27 cellular contexts compared by ENCODE assay signal in the genomic region with DNA sequence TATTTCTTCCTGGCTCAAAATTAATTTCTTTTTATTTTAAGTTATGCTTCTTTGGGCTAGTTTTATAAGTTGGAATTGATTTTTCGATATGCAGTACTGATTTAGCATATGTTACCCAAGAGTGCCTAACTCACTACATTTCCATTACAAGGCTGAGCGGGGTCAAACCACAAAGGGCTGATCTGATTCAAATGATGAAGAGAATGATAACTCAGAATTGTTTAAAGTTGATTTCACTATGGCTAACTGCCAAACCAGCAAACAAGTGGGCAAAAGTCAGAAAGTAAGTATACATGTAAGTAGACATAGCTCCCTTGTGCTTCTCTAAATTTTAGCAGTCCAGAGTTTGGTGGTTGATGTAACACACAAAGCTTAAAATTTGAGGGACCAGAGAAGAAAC. TPM values are rescaled to one million over a fixed set of nuclear protein-coding genes. Genes with fewer than 3 reads are reported as not detected.
DNase-seq lines count a peak whose midpoint lies in the region; ATAC-seq, FAIRE-seq and TF ChIP-seq lines count a peak whose summit lies in the region.
"Had no signal": no experiment of that assay in that cellular context is flagged by ENCODE, and none has a peak within 500 bp of the region (broad histone marks: within the 10 kb centered on the region; RNA-seq: fewer than 3 reads in every experiment).

No MANE protein-coding gene starts in this region.

- H4K20me1 ChIP-seq in GM12878 (ENCODE audit: control insufficient read depth, insufficient read depth) (no peaks in the 10 kb centered on the region), keratinocyte (ENCODE audit: control insufficient read depth, extremely low read depth, insufficient read depth, low read length) (no peaks in the 10 kb centered on the region)
- H4K20me1 ChIP-seq: BLaER1 had no signal

- H3K9me1 ChIP-seq in keratinocyte (ENCODE audit: control insufficient read depth, extremely low read depth, insufficient read depth, low read length) = no peaks in the 10 kb centered on the region

- 19% methylated on average over 2 of the region's 2 CpGs for WGBS in GM12878 (ENCODE audit: insufficient coverage, insufficient replicate concordance, low lambda C conversion rate, missing lambda C conversion rate)

- peak; percentile 1 for DNase-seq in EL
- DNase-seq in M059J (ENCODE audit: low read depth) = peak; percentile 44
- DNase-seq in GM12878 (ENCODE audit: low read depth, low spot score) = no peak
- DNase-seq in keratinocyte (ENCODE audit: low read depth, low spot score) = no peak
- no peak for DNase-seq in T1000 (lab: John Stamatoyannopoulos, UW)
- DNase-seq in stimulated activated CD4-positive, alpha-beta T cell treated with anti-CD3 and anti-CD28 coated beads, Interleukin-1b, Interleukin-23, amount 100 ng/mL, for 48 hours = no peak
- DNase-seq in RKO (ENCODE audit: low spot score) = no peak
- DNase-seq: ACHN; Caco-2; CD4-positive, alpha-beta T cell; DMS 273 treated with DMSO at 0.1 percent for 48 hours; KBM-7; MV-4-11; NCI-H1105 treated with DMSO at 0.1 percent for 48 hours; NCI-H2081; NCI-H2171; NCI-H345; NCI-H524; PC-3; SIG-M5; SK-N-SH had no signal

- ATAC-seq in GM12878 = no peak
- no peak for ATAC-seq in HG02885 (IDR thresholded peaks at IDR 0.05; ENCODE audit: poor library complexity, unreplicated experiment)
- ATAC-seq: PC-3 had no signal

- H3K4me3 ChIP-seq in GM12878 (no peak overlapping the region), keratinocyte (ENCODE audit: control insufficient read depth in 2 of 3, extremely low read depth in 1 of 3, insufficient read depth in 2 of 3, low read depth in 1 of 3, low read length in 3 of 3) (no peak overlapping the region)
- H3K4me3 ChIP-seq: BLaER1 had no signal

- BruUV-seq in GM12878 (replicated peaks; lab: Mats Ljungman, UMichigan) = no TSS peak

- no peaks in the 10 kb centered on the region for H3K79me2 ChIP-seq in GM12878 (ENCODE audit: control insufficient read depth, insufficient read depth, low read length)
- H3K79me2 ChIP-seq in keratinocyte (ENCODE audit: control insufficient read depth, insufficient read depth, low read length) = no peaks in the 10 kb centered on the region

- H3K4me2 ChIP-seq in GM12878 (ENCODE audit: control insufficient read depth, insufficient read depth) (no peak overlapping the region), keratinocyte (ENCODE audit: control insufficient read depth, extremely low read depth, insufficient read depth, low read depth, low read length) (no peak overlapping the region)
- H3K4me2 ChIP-seq: BLaER1, SK-N-SH had no signal

- H3K27ac ChIP-seq in GM12878 (ENCODE audit: control insufficient read depth, insufficient read depth) (no peak overlapping the region), keratinocyte (ENCODE audit: control insufficient read depth, insufficient read depth, low read length) (no peak overlapping the region)
- H3K27ac ChIP-seq: 22Rv1, BLaER1 had no signal

- H3K36me3 ChIP-seq in GM12878 (ENCODE audit: control insufficient read depth in 2 of 2, insufficient read depth in 2 of 2, low read length in 1 of 2) = no peaks in the 10 kb centered on the region
- no peaks in the 10 kb centered on the region for H3K36me3 ChIP-seq in keratinocyte (ENCODE audit: control insufficient read depth in 2 of 2, extremely low read depth in 1 of 2, insufficient read depth in 2 of 2, low read length in 2 of 2)
- H3K36me3 ChIP-seq: BLaER1 had no signal

- CTCF ChIA-PET in GM12878 (lab: Yijun Ruan, JAX) = interaction anchor here (1.3 to 1.4 kb wide), 2 partner anchors 12 to 189 kb away, joined by 7 read pairs; no protein-coding TSS in a partner anchor

- TF ChIP-seq EP300 in GM12878 (IDR thresholded peaks at IDR 0.05; ENCODE audit: borderline replicate concordance in 1 of 2, control insufficient read depth in 1 of 2, low read depth in 2 of 2, low read length in 2 of 2) = no peak

- TF ChIP-seq CTCF in GM12878 (IDR thresholded peaks at IDR 0.05 in 2 of 3, conservative IDR thresholded peaks at IDR 0.05 in 1 of 3; ENCODE audit: control insufficient read depth in 2 of 3, extremely low read depth in 1 of 3, insufficient read depth in 1 of 3, low read depth in 3 of 3, low read length in 3 of 3) (no peak), keratinocyte (optimal IDR thresholded peaks at IDR 0.05 in 1 of 3, IDR thresholded peaks at IDR 0.05 in 1 of 3, conservative IDR thresholded peaks at IDR 0.05 in 1 of 3; ENCODE audit: extremely low read depth in 1 of 3, insufficient read depth in 2 of 3, low read length in 3 of 3) (no peak)

- dilution Hi-C loops in keratinocyte (cut with MboI; ENCODE audit: extremely low pct_ligation_motif_present, low sequenced_read_pairs) = no loop called here

- H2AFZ ChIP-seq in GM12878 (ENCODE audit: control insufficient read depth, low read depth, low read length) (no peak overlapping the region), keratinocyte (ENCODE audit: control insufficient read depth, low read length) (no peak overlapping the region)

- no peak for TF ChIP-seq POLR2A in GM12878 (IDR thresholded peaks at IDR 0.05; ENCODE audit: low read depth, low read length)

- H3K27me3 ChIP-seq in GM12878 (replicated peaks in 1 of 2; ENCODE audit: control insufficient read depth in 2 of 2, insufficient read depth in 2 of 2, low read length in 1 of 2) = no peaks in the 10 kb centered on the region; a peak in 1 of 4 replicates
- no peaks in the 10 kb centered on the region for H3K27me3 ChIP-seq in keratinocyte (ENCODE audit: control insufficient read depth, extremely low read depth, insufficient read depth, low read length)
- H3K27me3 ChIP-seq: BLaER1 had no signal

- H3K9ac ChIP-seq in GM12878 (ENCODE audit: control insufficient read depth, insufficient read depth, low read length) (no peak overlapping the region), keratinocyte (ENCODE audit: control insufficient read depth, extremely low read depth, insufficient read depth, low read length) (no peak overlapping the region)
- H3K9ac ChIP-seq: BLaER1, SK-N-SH had no signal

- RAD21 ChIA-PET in GM12878 (lab: Charles Lee; ENCODE audit: unreplicated experiment) = interaction anchor here (1.4 kb wide), 1 partner anchor 189 kb away, joined by 3 read pairs; no protein-coding TSS in a partner anchor

- H3K9me3 ChIP-seq in GM12878 (replicated peaks; ENCODE audit: control insufficient read depth, insufficient read depth, low read length) (no peaks in the 10 kb centered on the region), keratinocyte (ENCODE audit: control insufficient read depth, low read depth, low read length) (no peaks in the 10 kb centered on the region)
- H3K9me3 ChIP-seq: BLaER1, Caco-2, SK-N-SH had no signal

- SMC1A ChIA-PET in GM12878 (lab: Charles Lee; ENCODE audit: uncharacterized antibody, unreplicated experiment) = interaction anchor here (0.9 to 1.4 kb wide), 3 partner anchors 9 to 42 kb away, joined by 3 to 7 read pairs (median 3); no protein-coding TSS in a partner anchor

- H3K4me1 ChIP-seq in GM12878 (ENCODE audit: control insufficient read depth, insufficient read depth, low read length) (no peaks in the 10 kb centered on the region), keratinocyte (ENCODE audit: control insufficient read depth, extremely low read depth, insufficient read depth, low read length) (peaks cover 4% of the 10 kb centered on the region)
- H3K4me1 ChIP-seq: BLaER1 had no signal

- POLR2A ChIA-PET in GM12878 (lab: Charles Lee) = no interaction called here

- no peak for TF ChIP-seq RAD21 in GM12878 (IDR thresholded peaks at IDR 0.05; ENCODE audit: insufficient read depth, low read depth, low read length)

- intact Hi-C loops in GM12878 (cut with micrococcal nuclease; ENCODE audit: unreplicated experiment) = no loop called here

- in situ Hi-C loops in GM12878 (cut with MboI) = no loop called here

- FAIRE-seq in GM12878 (lab: Jason Lieb, UNC) (no peak), keratinocyte (lab: Jason Lieb, UNC) (peak; percentile 41)
- FAIRE-seq: G401.6, GM19239, H54 had no signal

RNA-seq across cellular contexts. Expression of a gene that starts 35.6 kb away (rescaled TPM):
- not detected in 2 replicates for total RNA-seq in M059J (2014; rRNA removed; shearing (Covaris generic))
- total RNA-seq in GM12878 (2013; cell fraction: nucleolus; rRNA removed) = 0.20 TPM in 1 of 2 replicates, not detected in the other
- total RNA-seq in GM12878 (2014; rRNA removed) (under 0.01 and 0.05 TPM in 2 replicates), GM12878 (2014; rRNA removed; fragmentation: Illumina TruSeq; extraction: Trizol) (not detected in 2 replicates), GM12878 (2021) (not detected in 2 replicates)
- not detected for polyA plus RNA-seq in GM12878 (2011; ENCODE audit: low read depth)
- polyA plus RNA-seq in GM12878 (2011; rRNA removed) (0.03 TPM in 1 of 2 replicates, not detected in the other), GM12878 (2014; fragmentation: Illumina TruSeq; extraction: Trizol) (not detected in 2 replicates), GM12878 (2014; fragmentation: Nextera tagmentation; extraction: Ambion mirVana) (under 1 TPM in 1 of 2 experiments, not detected in 1; 0.02 TPM), GM12878 (2014; rRNA removed) (not detected in 2 replicates), GM12878 (2016; fragmentation: Nextera tagmentation; extraction: Ambion mirVana) (not detected), keratinocyte (0.01 to 0.12 TPM (median 0.12 TPM) in 3 replicates)
- polyA plus RNA-seq in GM12878 (2011; cell fraction: cytosol; rRNA removed) = not detected in 2 replicates
- polyA plus RNA-seq in GM12878 (2011; cell fraction: nucleus; rRNA removed) = not detected in 2 replicates
- not detected in 2 replicates for polyA plus RNA-seq in GM12878 (2012)
- 0.10 TPM in 1 of 2 replicates, not detected in the other for polyA minus RNA-seq in GM12878 (2011; rRNA and poly(A)+ RNA removed)
- not detected in 2 replicates for polyA minus RNA-seq in GM12878 (2011; cell fraction: cytosol; rRNA and poly(A)+ RNA removed)
- 0.19 and 0.24 TPM in 2 replicates for polyA minus RNA-seq in GM12878 (2011; cell fraction: nucleus; rRNA and poly(A)+ RNA removed)
- 0.27 TPM for polyA plus RNA-seq in keratinocyte (2011; ENCODE audit: low read depth)
- not detected in 2 replicates for polyA plus RNA-seq in keratinocyte (2011; cell fraction: cytosol; rRNA removed)
- 0.23 and 0.34 TPM in 2 replicates for polyA plus RNA-seq in keratinocyte (2011; cell fraction: nucleus; rRNA removed)
- polyA plus RNA-seq in keratinocyte (2012; ENCODE audit: low replicate concordance) = 0.14 TPM in 1 of 2 replicates, not detected in the other
- polyA minus RNA-seq in keratinocyte = 0.03 TPM in 1 of 3 replicates, not detected in the others
- not detected for polyA minus RNA-seq in keratinocyte (2011; cell fraction: cytosol; rRNA and poly(A)+ RNA removed)
- 0.31 TPM in 1 of 2 replicates, not detected in the other for polyA minus RNA-seq in keratinocyte (2011; cell fraction: nucleus; rRNA and poly(A)+ RNA removed)
- total RNA-seq: Caco-2; CD4-positive, alpha-beta T cell; PC-3 had no signal
- polyA plus RNA-seq: SK-N-SH had no signal

RNA-seq across cellular contexts. Expression of a gene that starts 57.8 kb away (rescaled TPM):
- total RNA-seq in M059J (2014; rRNA removed; shearing (Covaris generic)) = 0.94 and 2.2 TPM in 2 replicates
- not detected in 2 replicates for total RNA-seq in GM12878 (2013; cell fraction: nucleolus; rRNA removed)
- total RNA-seq in GM12878 (2014; rRNA removed) (not detected in 2 replicates), GM12878 (2014; rRNA removed; fragmentation: Illumina TruSeq; extraction: Trizol) (not detected in 2 replicates), GM12878 (2021) (0.21 TPM in 1 of 2 replicates, not detected in the other)
- not detected for polyA plus RNA-seq in GM12878 (2011; ENCODE audit: low read depth)
- polyA plus RNA-seq in GM12878 (2011; rRNA removed) (not detected in 2 replicates), GM12878 (2014; fragmentation: Illumina TruSeq; extraction: Trizol) (0.09 and 0.21 TPM in 2 replicates), GM12878 (2014; fragmentation: Nextera tagmentation; extraction: Ambion mirVana) (under 1 TPM; 0.04 to 0.10 TPM), GM12878 (2014; rRNA removed) (not detected in 2 replicates), GM12878 (2016; fragmentation: Nextera tagmentation; extraction: Ambion mirVana) (under 1 TPM; 0.15 to 0.30 TPM), keratinocyte (18.4 to 41.1 TPM (median 32.1 TPM) in 3 replicates)
- polyA plus RNA-seq in GM12878 (2011; cell fraction: cytosol; rRNA removed) = not detected in 2 replicates
- polyA plus RNA-seq in GM12878 (2011; cell fraction: nucleus; rRNA removed) = not detected in 2 replicates
- polyA plus RNA-seq in GM12878 (2012) = 0.04 TPM in 1 of 2 replicates, not detected in the other
- 1.0 TPM in 1 of 2 replicates, not detected in the other for polyA minus RNA-seq in GM12878 (2011; rRNA and poly(A)+ RNA removed)
- polyA minus RNA-seq in GM12878 (2011; cell fraction: cytosol; rRNA and poly(A)+ RNA removed) = not detected in 2 replicates
- polyA minus RNA-seq in GM12878 (2011; cell fraction: nucleus; rRNA and poly(A)+ RNA removed) = not detected in 2 replicates
- 27.0 TPM for polyA plus RNA-seq in keratinocyte (2011; ENCODE audit: low read depth)
- polyA plus RNA-seq in keratinocyte (2011; cell fraction: cytosol; rRNA removed) = 27.3 and 29.6 TPM in 2 replicates
- polyA plus RNA-seq in keratinocyte (2011; cell fraction: nucleus; rRNA removed) = 16.4 and 21.3 TPM in 2 replicates
- 11.3 and 13.0 TPM in 2 replicates for polyA plus RNA-seq in keratinocyte (2012; ENCODE audit: low replicate concordance)
- 16.4 to 29.2 TPM (median 19.6 TPM) in 3 replicates for polyA minus RNA-seq in keratinocyte
- 7.3 TPM for polyA minus RNA-seq in keratinocyte (2011; cell fraction: cytosol; rRNA and poly(A)+ RNA removed)
- 5.1 and 12.9 TPM in 2 replicates for polyA minus RNA-seq in keratinocyte (2011; cell fraction: nucleus; rRNA and poly(A)+ RNA removed)
- total RNA-seq: CD4-positive, alpha-beta T cell; PC-3 had no signal

Comparison
In these comparisons a context has a peak if more than half of its experiments do, and no peak if none do; other contexts are left out.
1. DNase-seq: peak in EL (single experiment) and M059J (single experiment); none in GM12878 (single experiment), keratinocyte (single experiment), T1000 (single experiment), stimulated activated CD4-positive, alpha-beta T cell treated with anti-CD3 and anti-CD28 coated beads, Interleukin-1b, Interleukin-23, amount 100 ng/mL, for 48 hours (single experiment) and RKO (single experiment).